Comparison of ENCODE assay signal across 30 cellular contexts in genomic region chr7:108684629-108685028, GRCh38.
A peak's percentile ranks its signal among the peaks of the same experiment; 100 is the strongest.
DNase-seq lines count a peak whose midpoint lies in the region; ATAC-seq and TF ChIP-seq lines count a peak whose summit lies in the region.
"Had no signal": no experiment of that assay in that cellular context is flagged by ENCODE, and none has a peak within 500 bp of the region (broad histone marks: within the 10 kb centered on the region; RNA-seq: fewer than 3 reads in every experiment).

No MANE protein-coding gene starts in this region.

- H3K27ac ChIP-seq in heart right ventricle: no peak overlapping the region
- H3K27ac ChIP-seq: C4-2B, cardiac muscle cell, foreskin keratinocyte, lower lobe of right lung, Peyer's patch, tibial nerve, WERI-Rb-1 had no signal

- H3K27me3 ChIP-seq in heart right ventricle: no peaks in the 10 kb centered on the region
- H3K27me3 ChIP-seq: cardiac muscle cell, foreskin keratinocyte, Peyer's patch, tibial nerve had no signal

- H3K4me3 ChIP-seq in cardiac fibroblast (replicated peaks in 1 of 2; ENCODE audit: low read depth in 2 of 2, low read length in 2 of 2): no peak overlapping the region
- H3K4me3 ChIP-seq in retinal pigment epithelial cell (ENCODE audit: low read length): no peak overlapping the region
- H3K4me3 ChIP-seq in heart right ventricle: no peak overlapping the region
- H3K4me3 ChIP-seq: cardiac muscle cell, lower lobe of right lung, Peyer's patch, tibial nerve had no signal

- peaks cover 0 to 16% (median 5%) of the 10 kb centered on the region in 11 donors for H3K9me3 ChIP-seq in heart right ventricle
- H3K9me3 ChIP-seq: Caco-2, lower lobe of right lung, Peyer's patch had no signal

- peak; percentile 59 for DNase-seq in ELR (ENCODE audit: low read depth)
- peak; percentile 29 for DNase-seq in LoVo (ENCODE audit: low spot score)
- DNase-seq in cardiac fibroblast (ENCODE audit: low read depth in 2 of 2): peak; percentile 1 to 8
- peak; percentile 35 for DNase-seq in retinal pigment epithelial cell (ENCODE audit: low read depth)
- DNase-seq in cerebellar cortex (ENCODE audit: low spot score): no peak
- no peak for DNase-seq in NCI-H187 (lab: John Stamatoyannopoulos, UW)
- DNase-seq in heart right ventricle: no peak
- DNase-seq: activated CD4-positive, alpha-beta T cell treated with anti-CD3 and anti-CD28 coated beads for 4 hours; activated CD8-positive, alpha-beta T cell treated with anti-CD3 and anti-CD28 coated beads, Interleukin-2, amount 10 ng/mL, durations not matched to agents 7 days and 5 days; activated naive CD4-positive, alpha-beta T cell treated with anti-CD3 and anti-CD28 coated beads, Interleukin-2, amount 50 U/mL, for 16 hours; Caco-2; cortex of kidney; DMS79 treated with DMSO at 0.1 percent for 48 hours; effector memory CD4-positive, alpha-beta T cell; foreskin keratinocyte; head of caudate nucleus; KG1; lower lobe of right lung; NCI-H1436; NCI-H2107; Peyer's patch; SIG-M5; T1000; WERI-Rb-1 had no signal

- ATAC-seq in heart right ventricle: no peak
- ATAC-seq: activated CD8-positive, alpha-beta T cell treated with anti-CD3 and anti-CD28 coated beads, Interleukin-2, amount 10 ng/mL, durations not matched to agents 7 days and 5 days; activated T-helper 17 cell treated with anti-CD3 and anti-CD28 coated beads, Interleukin-2, amount 50 U/mL, for 72 hours; foreskin keratinocyte; lower lobe of right lung; natural killer cell treated with Interleukin-12 subunit alpha and Interleukin-12 subunit beta and Interleukin-15 and Interleukin-18, amount 100 ng/mL, for 72 hours; stimulated activated effector memory CD8-positive, alpha-beta T cell treated with anti-CD3 and anti-CD28 coated beads, Interleukin-12 subunit alpha, Interleukin-12 subunit beta, amount 100 ng/mL, for 72 hours had no signal

- intact Hi-C loops in heart right ventricle (cut with DNase I): no loop called here

- no peaks in the 10 kb centered on the region for H3K4me1 ChIP-seq in heart right ventricle
- H3K4me1 ChIP-seq: Caco-2, foreskin keratinocyte, lower lobe of right lung, Peyer's patch, tibial nerve had no signal

- WGBS in heart right ventricle, 2 donors: 84 to 86% methylated on average over 4 of the region's 4 CpGs

- H3K36me3 ChIP-seq in heart right ventricle: no peaks in the 10 kb centered on the region
- H3K36me3 ChIP-seq: cardiac muscle cell, lower lobe of right lung, Peyer's patch, tibial nerve, WERI-Rb-1 had no signal

- TF ChIP-seq CTCF in cardiac fibroblast (IDR thresholded peaks at IDR 0.05; ENCODE audit: low read depth, low read length): no peak
- TF ChIP-seq CTCF in retinal pigment epithelial cell (conservative IDR thresholded peaks at IDR 0.05; ENCODE audit: low read depth, low read length): no peak
- TF ChIP-seq CTCF in heart right ventricle (IDR thresholded peaks at IDR 0.05): no peak

Comparison
In these comparisons a context has a peak if more than half of its experiments do, and no peak if none do; other contexts are left out.
1. DNase-seq: peak in ELR (single experiment), LoVo (single experiment), cardiac fibroblast (2 of 2) and retinal pigment epithelial cell (single experiment); none in cerebellar cortex (single experiment), NCI-H187 (0 of 2) and heart right ventricle (0 of 2).